ENCODE assay signal across 18 cellular contexts in genomic region chr4:78247541-78248285, GRCh38.
DNase-seq lines count a peak whose midpoint lies in the region; ATAC-seq and TF ChIP-seq lines count a peak whose summit lies in the region.
"Had no signal": no experiment of that assay in that cellular context is flagged by ENCODE, and none has a peak within 500 bp of the region (broad histone marks: within the 10 kb centered on the region; RNA-seq: fewer than 3 reads in every experiment).

No MANE protein-coding gene starts in this region.

- peaks cover 27% of the 10 kb centered on the region for H3K36me3 Mint-ChIP-seq in nephron (ENCODE audit: low read depth)
- H3K36me3 Mint-ChIP-seq: CD8-positive, alpha-beta memory T cell had no signal

- H3K27ac ChIP-seq in upper lobe of right lung: no peak overlapping the region
- H3K27ac ChIP-seq: Peyer's patch had no signal

- TF ChIP-seq CTCF in epithelial cell of esophagus (IDR thresholded peaks at IDR 0.05; ENCODE audit: insufficient read depth, low read depth, low read length, missing control alignments) (no peak), nephron (IDR thresholded peaks at IDR 0.05; ENCODE audit: unreplicated experiment in 3 of 3) (no peak), upper lobe of right lung (IDR thresholded peaks at IDR 0.05) (no peak)

- peak; percentile 4 for DNase-seq in NCI-H1105 (lab: John Stamatoyannopoulos, UW)
- peak; percentile 69 for DNase-seq in epithelial cell of esophagus (ENCODE audit: low read depth)
- no peak for DNase-seq in upper lobe of right lung
- DNase-seq: ACHN; C1 segment of cervical spinal cord; CD8-positive, alpha-beta memory T cell; DMS53; HCEC 1CT; KG1; NCI-H1436; NCI-H1930; NCI-H2171 treated with DMSO at 0.1 percent for 48 hours; Peyer's patch had no signal

- H3K27me3 Mint-ChIP-seq in nephron (ENCODE audit: low read depth): no peaks in the 10 kb centered on the region

- intact Hi-C loops in upper lobe of right lung (cut with DNase I): no loop called here

- peaks cover 13% of the 10 kb centered on the region for H3K9me3 Mint-ChIP-seq in nephron

- peak overlapping the region in 2 of 3 experiments; percentile 5 to 71 for H3K27ac Mint-ChIP-seq in nephron

- H3K4me3 Mint-ChIP-seq in nephron: no peak overlapping the region
- H3K4me3 Mint-ChIP-seq: CD8-positive, alpha-beta memory T cell had no signal

- H3K27me3 ChIP-seq in upper lobe of right lung: no peaks in the 10 kb centered on the region
- H3K27me3 ChIP-seq: Peyer's patch had no signal

- peaks cover 4% of the 10 kb centered on the region for H3K4me1 Mint-ChIP-seq in nephron
- H3K4me1 Mint-ChIP-seq: CD8-positive, alpha-beta memory T cell had no signal

- no peaks in the 10 kb centered on the region for H3K4me1 ChIP-seq in upper lobe of right lung
- H3K4me1 ChIP-seq: Peyer's patch had no signal

- H3K4me3 ChIP-seq in epithelial cell of esophagus (ENCODE audit: low read length): no peak overlapping the region
- no peak overlapping the region for H3K4me3 ChIP-seq in upper lobe of right lung
- H3K4me3 ChIP-seq: Peyer's patch had no signal

- peak; percentile 41 for ATAC-seq in upper lobe of right lung
- ATAC-seq in GM21526 (IDR thresholded peaks at IDR 0.05; ENCODE audit: low FRiP score, unreplicated experiment): no peak
- no peak for ATAC-seq in HG02610 (IDR thresholded peaks at IDR 0.05; ENCODE audit: unreplicated experiment)
- no peak for ATAC-seq in HG03354 (IDR thresholded peaks at IDR 0.05; ENCODE audit: poor library complexity, severe bottlenecking, unreplicated experiment)
- ATAC-seq: HepG2 had no signal

- no peaks in the 10 kb centered on the region for H3K36me3 ChIP-seq in upper lobe of right lung
- H3K36me3 ChIP-seq: Peyer's patch had no signal

- H3K9me3 ChIP-seq in upper lobe of right lung: no peaks in the 10 kb centered on the region
- H3K9me3 ChIP-seq: Peyer's patch had no signal
